16 cellular contexts compared by ENCODE assay signal in the genomic region with DNA sequence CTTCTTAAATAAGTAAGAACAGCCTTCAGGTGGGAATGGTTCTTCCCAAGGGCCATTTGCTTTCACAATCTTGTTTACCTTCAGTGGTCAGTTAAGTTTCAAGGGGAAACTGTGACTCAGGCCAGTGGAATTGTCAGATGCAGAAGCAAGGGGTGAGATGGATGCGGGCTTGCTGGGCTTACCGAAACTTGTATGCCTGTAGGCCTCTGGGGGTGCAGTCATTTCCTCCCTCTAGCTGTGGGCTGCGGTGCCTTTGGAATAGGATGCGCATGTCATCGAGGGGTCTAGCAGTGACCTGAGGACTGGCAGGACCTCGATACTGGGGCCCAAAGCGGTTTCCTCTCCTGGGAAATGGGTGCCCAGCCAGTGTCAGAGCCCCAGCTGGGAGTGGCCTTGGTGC.
DNase-seq lines count a peak whose midpoint lies in the region; ATAC-seq and TF ChIP-seq lines count a peak whose summit lies in the region.
"Had no signal": no experiment of that assay in that cellular context is flagged by ENCODE, and none has a peak within 500 bp of the region (broad histone marks: within the 10 kb centered on the region; RNA-seq: fewer than 3 reads in every experiment).

No MANE protein-coding gene starts in this region.

- no peak for TF ChIP-seq CTCF in prostate gland (IDR thresholded peaks at IDR 0.05)

- WGBS in prostate gland = over 99% methylated on average over 7 of the region's 7 CpGs

- H3K27me3 ChIP-seq in prostate gland (replicated peaks; ENCODE audit: insufficient read depth) = no peaks in the 10 kb centered on the region
- H3K27me3 ChIP-seq: adrenal gland, esophagus muscularis mucosa, stomach had no signal

- H3K4me3 ChIP-seq in prostate gland = no peak overlapping the region
- H3K4me3 ChIP-seq: adrenal gland, esophagus muscularis mucosa, stomach had no signal

- no peak overlapping the region for H3K27ac ChIP-seq in prostate gland
- H3K27ac ChIP-seq: adrenal gland, esophagus muscularis mucosa, stomach had no signal

- TF ChIP-seq POLR2A in prostate gland (IDR thresholded peaks at IDR 0.05) = no peak

- H3K36me3 ChIP-seq in prostate gland = no peaks in the 10 kb centered on the region
- H3K36me3 ChIP-seq: adrenal gland had no signal

- no peaks in the 10 kb centered on the region for H3K9me3 ChIP-seq in prostate gland
- H3K9me3 ChIP-seq: adrenal gland, esophagus muscularis mucosa, stomach had no signal

- ATAC-seq in HG03039 (IDR thresholded peaks at IDR 0.05; ENCODE audit: unreplicated experiment) = no peak
- ATAC-seq in HG03045 (IDR thresholded peaks at IDR 0.05; ENCODE audit: unreplicated experiment) = no peak
- ATAC-seq: left ventricle myocardium superior, T-helper 17 cell had no signal

- H3K4me1 ChIP-seq in prostate gland (replicated peaks) = no peaks in the 10 kb centered on the region

- intact Hi-C loops in prostate gland (cut with DNase I) = no loop called here

- DNase-seq in AG20443 (ENCODE audit: low spot score) (peak; percentile 51), M059J (ENCODE audit: low read depth) (peak; percentile 100), dermis microvascular lymphatic vessel endothelial cell (ENCODE audit: low read depth in 2 of 2) (peak; percentile 25 to 85), lung microvascular endothelial cell (ENCODE audit: low read depth in 2 of 2) (peak; percentile 65 to 93), prostate gland (ENCODE audit: low spot score) (no peak)
- no peak for DNase-seq in stimulated activated CD4-positive, alpha-beta T cell treated with anti-CD3 and anti-CD28 coated beads, Interleukin-4, amount 100 ng/mL, for 4 hours
- DNase-seq: CD4-positive, alpha-beta T cell; left ventricle myocardium superior; NCI-H1417; stimulated activated CD4-positive, alpha-beta T cell treated with anti-CD3 and anti-CD28 coated beads, Interleukin-4, amount 100 ng/mL, for 1 hour; stomach; T-helper 17 cell had no signal

Comparison
In these comparisons a context has a peak if more than half of its experiments do, and no peak if none do; other contexts are left out.
1. DNase-seq: peak in AG20443 (single experiment), M059J (single experiment), dermis microvascular lymphatic vessel endothelial cell (2 of 2) and lung microvascular endothelial cell (2 of 2); none in prostate gland (single experiment) and stimulated activated CD4-positive, alpha-beta T cell treated with anti-CD3 and anti-CD28 coated beads, Interleukin-4, amount 100 ng/mL, for 4 hours (0 of 2).